ENCODE assay signal across 8 cellular contexts in genomic region chr12:39441963-39442894, GRCh38.
DNase-seq lines count a peak whose midpoint lies in the region; ATAC-seq and TF ChIP-seq lines count a peak whose summit lies in the region.

No MANE protein-coding gene starts in this region.

- DNase-seq in DMS 273 (lab: John Stamatoyannopoulos, UW; ENCODE audit: unreplicated experiment), result peak; percentile 59
- DNase-seq in DMS 273 treated with DMSO at 0.1 percent for 48 hours (lab: John Stamatoyannopoulos, UW), result no peak
- peak; percentile 22 for DNase-seq in NCI-H510A (lab: John Stamatoyannopoulos, UW)
- peak; percentile 78 for DNase-seq in activated CD8-positive, alpha-beta memory T cell treated with anti-CD3 and anti-CD28 coated beads, Interleukin-2, amount 50 U/mL, for 48 hours
- DNase-seq in epithelial cell of esophagus (ENCODE audit: low read depth), result peak; percentile 53
- DNase-seq in stimulated activated CD8-positive, alpha-beta memory T cell treated with anti-CD3 and anti-CD28 coated beads, Interleukin-7, amount 100 ng/mL, for 1 hour (ENCODE audit: low read depth in 2 of 2), result peak; percentile 1 to 3

- TF ChIP-seq CTCF in epithelial cell of esophagus (IDR thresholded peaks at IDR 0.05; ENCODE audit: insufficient read depth, low read depth, low read length, missing control alignments), result no peak

- H3K27me3 ChIP-seq in mucosa of stomach (ENCODE audit: control insufficient read depth, insufficient read depth, low read length), result no peaks in the 10 kb centered on the region

- H3K9me3 ChIP-seq in mucosa of stomach (ENCODE audit: control insufficient read depth, low read length), result no peaks in the 10 kb centered on the region

- H3K9ac ChIP-seq in mucosa of stomach (ENCODE audit: low read length), result peak overlapping the region; percentile 78

- H3K4me1 ChIP-seq in mucosa of stomach (ENCODE audit: control insufficient read depth, insufficient read depth, low read length), result peaks cover 9% of the 10 kb centered on the region

- H3K36me3 ChIP-seq in mucosa of stomach (ENCODE audit: control insufficient read depth, insufficient read depth, low read length), result no peaks in the 10 kb centered on the region

- H3K4me3 ChIP-seq in epithelial cell of esophagus (ENCODE audit: low read length) (peak overlapping the region; percentile 86), mucosa of stomach (ENCODE audit: low read length) (peak overlapping the region; percentile 37)

- ATAC-seq in HG02970 (IDR thresholded peaks at IDR 0.05; ENCODE audit: low FRiP score, unreplicated experiment), result peak; percentile 15
